8 cellular contexts compared by ENCODE assay signal in genomic region chrX:2500091-2500680, GRCh38. TPM values are rescaled to one million over a fixed set of nuclear protein-coding genes. Genes with fewer than 3 reads are reported as not detected.
A peak's percentile ranks its signal among the peaks of the same experiment; 100 is the strongest.
DNase-seq lines count a peak whose midpoint lies in the region; ATAC-seq, FAIRE-seq and TF ChIP-seq lines count a peak whose summit lies in the region.

No MANE protein-coding gene starts in this region.

- ATAC-seq in HG03442 (IDR thresholded peaks at IDR 0.05; ENCODE audit: unreplicated experiment) (peak; percentile 39), HG03469 (IDR thresholded peaks at IDR 0.05; ENCODE audit: unreplicated experiment) (no peak)
- peak; percentile 53 for ATAC-seq in activated CD8-positive, alpha-beta T cell treated with anti-CD3 and anti-CD28 coated beads, Interleukin-2, amount 10 ng/mL, durations not matched to agents 7 days and 5 days

- peak; percentile 49 for FAIRE-seq in GM19239 (lab: Jason Lieb, UNC)

- H3K27me3 ChIP-seq in A673 (replicated peaks; ENCODE audit: insufficient read depth, low read depth, low read length, poor library complexity) (no peaks in the 10 kb centered on the region), neural cell (ENCODE audit: insufficient read depth, low read depth, low read length) (no peaks in the 10 kb centered on the region)

- peak overlapping the region; percentile 76 for H2AFZ ChIP-seq in neural cell (ENCODE audit: low read depth, low read length)

- peak; percentile 17 for TF ChIP-seq RAD21 in neural cell (conservative IDR thresholded peaks at IDR 0.05)

- peak overlapping the region; percentile 84 for H3K27ac Mint-ChIP-seq in activated CD8-positive, alpha-beta T cell treated with anti-CD3 and anti-CD28 coated beads, Interleukin-2, amount 10 ng/mL, durations not matched to agents 7 days and 5 days

- H3K4me1 Mint-ChIP-seq in activated CD8-positive, alpha-beta T cell treated with anti-CD3 and anti-CD28 coated beads, Interleukin-2, amount 10 ng/mL, durations not matched to agents 7 days and 5 days (ENCODE audit: low read depth), result peaks cover 27% of the 10 kb centered on the region

- no peak for TF ChIP-seq EP300 in neural cell (conservative IDR thresholded peaks at IDR 0.05; ENCODE audit: poor library complexity, severe bottlenecking)

- H3K4me2 ChIP-seq in neural cell (ENCODE audit: low read length), result peak overlapping the region; percentile 82

- H3K9me2 ChIP-seq in neural cell (ENCODE audit: insufficient read depth, low read length), result no peaks in the 10 kb centered on the region

- TF ChIP-seq CTCF in A673 (conservative IDR thresholded peaks at IDR 0.05; ENCODE audit: low read depth, low read length) (no peak), neural cell (IDR thresholded peaks at IDR 0.05; ENCODE audit: poor library complexity, severe bottlenecking) (peak; percentile 41)

- no peaks in the 10 kb centered on the region for H3K27me3 Mint-ChIP-seq in activated CD8-positive, alpha-beta T cell treated with anti-CD3 and anti-CD28 coated beads, Interleukin-2, amount 10 ng/mL, durations not matched to agents 7 days and 5 days (ENCODE audit: low read depth)

- no peaks in the 10 kb centered on the region for H4K20me1 ChIP-seq in neural cell (ENCODE audit: insufficient read depth)

- CTCF ChIA-PET in A673 (lab: Charles Lee), result no interaction called here
- CTCF ChIA-PET in activated CD8-positive, alpha-beta T cell treated with anti-CD3 and anti-CD28 coated beads, Interleukin-2, amount 10 ng/mL, durations not matched to agents 7 days and 5 days (lab: Charles Lee), result no interaction called here

- peaks cover 28% of the 10 kb centered on the region for H3K4me1 ChIP-seq in A673 (ENCODE audit: insufficient read depth, low read length, poor library complexity, severe bottlenecking)

- H3K9ac ChIP-seq in neural cell (ENCODE audit: low read length), result peak overlapping the region; percentile 80

- intact Hi-C loops in A673 (cut with micrococcal nuclease; ENCODE audit: unreplicated experiment), result loop anchor here (10.0 kb wide), 1 partner anchor 75 kb away; no protein-coding TSS in a partner anchor

- H3K36me3 ChIP-seq in A673 (ENCODE audit: insufficient read depth, low read length, poor library complexity, severe bottlenecking) (peaks cover 2% of the 10 kb centered on the region), neural cell (ENCODE audit: insufficient read depth, low read length) (no peaks in the 10 kb centered on the region)

- POLR2A ChIA-PET in A673 (lab: Charles Lee; ENCODE audit: low non-redundant PET), result no interaction called here
- POLR2A ChIA-PET in activated CD8-positive, alpha-beta T cell treated with anti-CD3 and anti-CD28 coated beads, Interleukin-2, amount 10 ng/mL, durations not matched to agents 7 days and 5 days (lab: Charles Lee), result no interaction called here

- no peaks in the 10 kb centered on the region for H3F3A ChIP-seq in neural cell (ENCODE audit: insufficient read depth, low read length, poor library complexity, severe bottlenecking)

- peak overlapping the region; percentile 75 for H3K4me3 Mint-ChIP-seq in activated CD8-positive, alpha-beta T cell treated with anti-CD3 and anti-CD28 coated beads, Interleukin-2, amount 10 ng/mL, durations not matched to agents 7 days and 5 days

- no peaks in the 10 kb centered on the region for H3K9me3 Mint-ChIP-seq in activated CD8-positive, alpha-beta T cell treated with anti-CD3 and anti-CD28 coated beads, Interleukin-2, amount 10 ng/mL, durations not matched to agents 7 days and 5 days (ENCODE audit: insufficient read depth)

- H3K4me3 ChIP-seq in A673 (ENCODE audit: low read depth, low read length, poor library complexity, severe bottlenecking), result peak overlapping the region; percentile 99
- peak overlapping the region; percentile 77 for H3K4me3 ChIP-seq in neural cell (ENCODE audit: low read length)

- H3K9me3 ChIP-seq in A673 (ENCODE audit: low read depth, low read length, poor library complexity, severe bottlenecking), result no peaks in the 10 kb centered on the region
- H3K9me3 ChIP-seq in neural cell (ENCODE audit: low read length), result no peaks in the 10 kb centered on the region

- DNase-seq in A673 (ENCODE audit: low spot score), result no peak
- DNase-seq in GM19239 (ENCODE audit: insufficient read length, low spot score), result peak; percentile 56
- peak; percentile 36 for DNase-seq in activated CD8-positive, alpha-beta T cell treated with anti-CD3 and anti-CD28 coated beads, Interleukin-2, amount 10 ng/mL, durations not matched to agents 7 days and 5 days
- DNase-seq in fibroblast of peridontal ligament (ENCODE audit: extremely low read depth), result peak; percentile 56
- DNase-seq in superior temporal gyrus (ENCODE audit: extremely low spot score), result no peak

- peaks cover 15% of the 10 kb centered on the region for H3K36me3 Mint-ChIP-seq in activated CD8-positive, alpha-beta T cell treated with anti-CD3 and anti-CD28 coated beads, Interleukin-2, amount 10 ng/mL, durations not matched to agents 7 days and 5 days (ENCODE audit: low read depth)

- BruUV-seq in A673 (replicated peaks; lab: Mats Ljungman, UMichigan), result no TSS peak

- peak overlapping the region; percentile 93 for H3K27ac ChIP-seq in A673 (ENCODE audit: low read depth, low read length, poor library complexity, severe bottlenecking)
- H3K27ac ChIP-seq in neural cell (ENCODE audit: low read length), result peak overlapping the region; percentile 73

- H3K79me2 ChIP-seq in neural cell (replicated peaks; ENCODE audit: insufficient read depth, low read length), result peaks cover 46% of the 10 kb centered on the region

TF ChIP-seq in neural cell, 6 proteins besides CTCF, POLR2A, EP300 and RAD21:
- TF ChIP-seq POLR2AphosphoS5 (IDR thresholded peaks at IDR 0.05) (no peak), TAF1 (IDR thresholded peaks at IDR 0.05; ENCODE audit: low read depth) (no peak), REST (IDR thresholded peaks at IDR 0.05; ENCODE audit: borderline replicate concordance) (peak; percentile 21), EZH2 (IDR thresholded peaks at IDR 0.05; ENCODE audit: borderline replicate concordance, insufficient read depth, low read length, poor library complexity, severe bottlenecking) (no peak), SMC3 (conservative IDR thresholded peaks at IDR 0.05; ENCODE audit: poor library complexity) (peak; percentile 36)
TF ChIP-seq in neural cell: peak in this region for 2.

RNA-seq across cellular contexts. Expression of gene DHRSX, which starts 0.6 kb away (rescaled TPM):
- total RNA-seq in A673 (2021), result 28.1 and 30.2 TPM in 2 replicates
- total RNA-seq in activated CD8-positive, alpha-beta T cell treated with anti-CD3 and anti-CD28 coated beads, Interleukin-2, amount 10 ng/mL, durations not matched to agents 7 days and 5 days, result 10 to 100 TPM; 16.2 to 18.9 TPM
- 15.7 and 20.9 TPM in 2 replicates for polyA plus RNA-seq in neural cell
- polyA minus RNA-seq in neural cell, result 34.4 and 35.3 TPM in 2 replicates

RNA-seq across cellular contexts. Expression of gene ZBED1, which starts 0.6 kb away (rescaled TPM):
- total RNA-seq in A673 (2021), result 37.6 and 46.5 TPM in 2 replicates
- 10 to 100 TPM; 36.7 to 40.3 TPM for total RNA-seq in activated CD8-positive, alpha-beta T cell treated with anti-CD3 and anti-CD28 coated beads, Interleukin-2, amount 10 ng/mL, durations not matched to agents 7 days and 5 days
- 43.2 and 49.6 TPM in 2 replicates for polyA plus RNA-seq in neural cell
- polyA minus RNA-seq in neural cell, result 74.8 and 86.2 TPM in 2 replicates

Comparison
In these comparisons a context has a peak if more than half of its experiments do, and no peak if none do; other contexts are left out.
1. DNase-seq: peak in GM19239 (single experiment), activated CD8-positive, alpha-beta T cell treated with anti-CD3 and anti-CD28 coated beads, Interleukin-2, amount 10 ng/mL, durations not matched to agents 7 days and 5 days (single experiment) and fibroblast of peridontal ligament (single experiment); none in A673 (single experiment) and superior temporal gyrus (single experiment).